ENCODE assay signal across 16 cellular contexts in the genomic region with DNA sequence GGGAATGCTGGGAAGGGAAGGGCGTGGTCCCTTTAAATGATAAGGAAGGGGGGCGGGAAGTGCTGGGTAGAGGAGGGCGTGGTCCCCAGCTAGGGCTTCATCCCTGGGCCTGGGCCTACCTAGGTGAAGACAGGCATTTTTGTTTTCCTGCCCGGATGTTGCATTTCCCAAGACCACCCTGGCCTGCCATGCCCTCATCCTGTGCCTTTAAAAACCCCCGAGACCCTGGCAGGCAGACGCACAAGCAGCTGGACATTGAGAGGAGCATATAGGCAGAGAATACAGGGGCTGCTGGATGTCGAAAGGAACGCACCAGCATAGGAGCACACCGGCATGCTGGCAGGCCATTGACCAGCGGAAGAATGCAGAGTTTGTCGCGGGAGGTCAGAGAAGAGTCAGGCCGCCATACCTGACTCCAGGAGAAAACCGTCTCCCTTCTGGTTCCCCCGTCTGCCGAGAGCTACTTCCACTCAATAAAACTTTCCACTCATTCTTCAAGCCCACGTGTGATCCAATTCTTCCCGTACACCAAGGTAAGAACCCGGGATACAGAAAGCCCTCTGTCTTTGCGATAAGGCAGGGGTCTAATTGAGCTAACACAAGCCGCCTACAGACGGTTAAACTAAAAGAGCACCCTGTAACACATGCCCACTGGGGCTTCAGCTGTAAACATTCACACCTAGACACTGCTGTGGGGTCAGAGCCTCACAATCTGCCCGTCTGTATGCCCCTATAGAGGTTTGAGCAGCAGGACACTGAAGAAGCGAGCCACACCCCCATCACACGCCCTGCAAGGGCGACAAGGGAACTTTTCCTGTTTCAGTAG. TPM values are rescaled to one million over a fixed set of nuclear protein-coding genes. Genes with fewer than 3 reads are reported as not detected.
DNase-seq lines count a peak whose midpoint lies in the region; ATAC-seq and TF ChIP-seq lines count a peak whose summit lies in the region.
"Had no signal": no experiment of that assay in that cellular context is flagged by ENCODE, and none has a peak within 500 bp of the region (broad histone marks: within the 10 kb centered on the region; RNA-seq: fewer than 3 reads in every experiment).

No MANE protein-coding gene starts in this region.

- no peak for DNase-seq in T-helper 2 cell treated with Interferon-gamma antibody and Interleukin-4, amounts not matched to agents 5 μg/mL and 100 μg/mL, for 36 hours (ENCODE audit: low spot score)
- DNase-seq in T-helper 2 cell = no peak
- no peak for DNase-seq in activated B cell treated with CpG ODN at 0.5 μM for 24 hours
- DNase-seq in thoracic aorta (ENCODE audit: low spot score) = no peak
- no peak for DNase-seq in dermis blood vessel endothelial cell
- DNase-seq: activated CD8-positive, alpha-beta memory T cell treated with anti-CD3 and anti-CD28 coated beads for 24 hours; activated naive CD4-positive, alpha-beta T cell treated with anti-CD3 and anti-CD28 coated beads, Interleukin-2, amount 50 U/mL, for 16 hours; central memory CD4-positive, alpha-beta T cell; head of caudate nucleus; KBM-7; left ventricle myocardium inferior; NCI-H526 treated with DMSO at 0.1 percent for 48 hours had no signal

- ATAC-seq in activated B cell treated with CpG ODN at 0.5 μM for 24 hours (ENCODE audit: low read depth) = no peak
- ATAC-seq in thoracic aorta (ENCODE audit: insufficient number of reproducible peaks, low FRiP score, low read depth) = no peak
- ATAC-seq in SK-N-SH treated with all-trans-retinoic acid at 6 μM for 48 hours = no peak
- no peak for ATAC-seq in GM21723 (IDR thresholded peaks at IDR 0.05; ENCODE audit: unreplicated experiment)

- H3K4me3 ChIP-seq in iPS-11a (ENCODE audit: low read depth, low read length) (peak overlapping the region; percentile 56), thoracic aorta (peak overlapping the region; percentile 10)
- H3K4me3 ChIP-seq: left ventricle myocardium inferior had no signal

- H3K27me3 ChIP-seq in thoracic aorta (replicated peaks; ENCODE audit: insufficient read depth) = no peaks in the 10 kb centered on the region
- H3K27me3 ChIP-seq: neutrophil had no signal

- H3K27me3 Mint-ChIP-seq in T-helper 2 cell treated with Interferon-gamma antibody and Interleukin-4, amounts not matched to agents 5 μg/mL and 100 μg/mL, for 36 hours (ENCODE audit: low read depth) = no peaks in the 10 kb centered on the region
- H3K27me3 Mint-ChIP-seq in activated B cell treated with CpG ODN at 0.5 μM for 24 hours = no peaks in the 10 kb centered on the region

- H3K27ac ChIP-seq in thoracic aorta = no peak overlapping the region
- H3K27ac ChIP-seq: left ventricle myocardium inferior, neutrophil had no signal

- H3K4me1 Mint-ChIP-seq in T-helper 2 cell treated with Interferon-gamma antibody and Interleukin-4, amounts not matched to agents 5 μg/mL and 100 μg/mL, for 36 hours (ENCODE audit: low read depth) = peaks cover 35% of the 10 kb centered on the region
- H3K4me1 Mint-ChIP-seq in activated B cell treated with CpG ODN at 0.5 μM for 24 hours = peaks cover 21% of the 10 kb centered on the region

- H3K36me3 Mint-ChIP-seq in T-helper 2 cell treated with Interferon-gamma antibody and Interleukin-4, amounts not matched to agents 5 μg/mL and 100 μg/mL, for 36 hours (ENCODE audit: low read depth) = peaks cover 2% of the 10 kb centered on the region
- H3K36me3 Mint-ChIP-seq in activated B cell treated with CpG ODN at 0.5 μM for 24 hours (ENCODE audit: low read depth) = peaks cover 10% of the 10 kb centered on the region

- no peaks in the 10 kb centered on the region for H3K9me3 ChIP-seq in thoracic aorta
- H3K9me3 ChIP-seq: left ventricle myocardium inferior, neutrophil had no signal

- intact Hi-C loops in activated B cell treated with CpG ODN at 0.5 μM for 24 hours (cut with micrococcal nuclease) = no loop called here

- no peaks in the 10 kb centered on the region for H3K36me3 ChIP-seq in thoracic aorta
- H3K36me3 ChIP-seq: left ventricle myocardium inferior, neutrophil had no signal

- H3K9me3 Mint-ChIP-seq in T-helper 2 cell treated with Interferon-gamma antibody and Interleukin-4, amounts not matched to agents 5 μg/mL and 100 μg/mL, for 36 hours = no peaks in the 10 kb centered on the region
- H3K9me3 Mint-ChIP-seq in activated B cell treated with CpG ODN at 0.5 μM for 24 hours = no peaks in the 10 kb centered on the region

- TF ChIP-seq CTCF in activated B cell treated with CpG ODN at 0.5 μM for 24 hours (IDR thresholded peaks at IDR 0.05) (no peak), thoracic aorta (IDR thresholded peaks at IDR 0.05) (no peak)

- POLR2A ChIA-PET in activated B cell treated with CpG ODN at 0.5 μM for 24 hours (lab: Charles Lee) = interaction anchor here (0.6 kb wide), 1 partner anchor 16 kb away, joined by 3 read pairs; no protein-coding TSS in a partner anchor

- H3K4me1 ChIP-seq in thoracic aorta (ENCODE audit: control insufficient read depth in 1 of 2, low read depth in 2 of 2) = peaks cover 0 to 12% of the 10 kb centered on the region in 2 donors

- peak overlapping the region; percentile 28 for H3K4me3 Mint-ChIP-seq in T-helper 2 cell treated with Interferon-gamma antibody and Interleukin-4, amounts not matched to agents 5 μg/mL and 100 μg/mL, for 36 hours
- peak overlapping the region; percentile 38 for H3K4me3 Mint-ChIP-seq in activated B cell treated with CpG ODN at 0.5 μM for 24 hours

- CTCF ChIA-PET in activated B cell treated with CpG ODN at 0.5 μM for 24 hours (lab: Charles Lee) = no interaction called here

- no peak overlapping the region for H3K27ac Mint-ChIP-seq in T-helper 2 cell treated with Interferon-gamma antibody and Interleukin-4, amounts not matched to agents 5 μg/mL and 100 μg/mL, for 36 hours
- no peak overlapping the region for H3K27ac Mint-ChIP-seq in activated B cell treated with CpG ODN at 0.5 μM for 24 hours

TF ChIP-seq in SK-N-SH treated with all-trans-retinoic acid at 6 μM for 48 hours, 23 proteins besides CTCF, POLR2A, EP300 and RAD21:
- TF ChIP-seq PPARA (CRISPR knock-in tag; IDR thresholded peaks at IDR 0.05; ENCODE audit: borderline replicate concordance) (no peak), ARNTL (CRISPR knock-in tag; IDR thresholded peaks at IDR 0.05; ENCODE audit: borderline replicate concordance, low read depth) (no peak), GLIS3 (CRISPR knock-in tag; IDR thresholded peaks at IDR 0.05) (no peak), ZC3H10 (CRISPR knock-in tag; IDR thresholded peaks at IDR 0.05) (no peak), ESRRG (CRISPR knock-in tag; IDR thresholded peaks at IDR 0.05) (no peak)
- TF ChIP-seq, protein P1, sequence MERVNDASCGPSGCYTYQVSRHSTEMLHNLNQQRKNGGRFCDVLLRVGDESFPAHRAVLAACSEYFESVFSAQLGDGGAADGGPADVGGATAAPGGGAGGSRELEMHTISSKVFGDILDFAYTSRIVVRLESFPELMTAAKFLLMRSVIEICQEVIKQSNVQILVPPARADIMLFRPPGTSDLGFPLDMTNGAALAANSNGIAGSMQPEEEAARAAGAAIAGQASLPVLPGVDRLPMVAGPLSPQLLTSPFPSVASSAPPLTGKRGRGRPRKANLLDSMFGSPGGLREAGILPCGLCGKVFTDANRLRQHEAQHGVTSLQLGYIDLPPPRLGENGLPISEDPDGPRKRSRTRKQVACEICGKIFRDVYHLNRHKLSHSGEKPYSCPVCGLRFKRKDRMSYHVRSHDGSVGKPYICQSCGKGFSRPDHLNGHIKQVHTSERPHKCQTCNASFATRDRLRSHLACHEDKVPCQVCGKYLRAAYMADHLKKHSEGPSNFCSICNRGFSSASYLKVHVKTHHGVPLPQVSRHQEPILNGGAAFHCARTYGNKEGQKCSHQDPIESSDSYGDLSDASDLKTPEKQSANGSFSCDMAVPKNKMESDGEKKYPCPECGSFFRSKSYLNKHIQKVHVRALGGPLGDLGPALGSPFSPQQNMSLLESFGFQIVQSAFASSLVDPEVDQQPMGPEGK (CRISPR knock-in tag; IDR thresholded peaks at IDR 0.05; ENCODE audit: borderline replicate concordance) = no peak

RNA-seq across cellular contexts. Expression of gene AGA, which starts 2.9 kb away (rescaled TPM):
- total RNA-seq in activated B cell treated with CpG ODN at 0.5 μM for 24 hours (27.7 and 31.1 TPM in 2 replicates), thoracic aorta (10 to 100 TPM; 21.8 to 34.1 TPM), dermis blood vessel endothelial cell (23.8 and 31.6 TPM in 2 replicates)
